9 cellular contexts compared by ENCODE assay signal in the genomic region with DNA sequence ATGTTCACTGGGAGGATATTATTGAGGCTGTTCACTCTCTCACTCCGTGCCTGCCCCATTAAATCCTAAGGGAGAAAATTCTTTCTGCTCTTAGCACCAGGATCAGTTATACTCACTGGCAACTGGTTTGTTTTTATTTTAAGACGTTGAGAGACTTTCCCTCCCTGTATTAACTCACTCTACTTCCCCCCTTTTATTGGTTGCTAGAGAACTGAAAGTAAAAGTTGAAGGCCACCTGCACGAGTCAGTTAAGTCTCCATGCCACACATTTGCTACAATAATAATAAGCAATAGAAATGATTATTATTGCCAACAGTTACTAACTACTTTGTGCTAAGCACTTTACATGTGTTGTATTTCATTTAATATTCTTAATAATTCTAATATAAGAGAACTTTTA. TPM values are rescaled to one million over a fixed set of nuclear protein-coding genes. Genes with fewer than 3 reads are reported as not detected.
DNase-seq lines count a peak whose midpoint lies in the region; ATAC-seq lines count a peak whose summit lies in the region.
"Not testable (repeated sequence)": the region's sequence is repeated elsewhere in the genome, so short reads cannot be mapped to it uniquely, and the experiment has no call there.
"Had no signal": no experiment of that assay in that cellular context is flagged by ENCODE, and none has a peak within 500 bp of the region (broad histone marks: within the 10 kb centered on the region; RNA-seq: fewer than 3 reads in every experiment).

No MANE protein-coding gene starts in this region.

- H3K4me2 ChIP-seq in BLaER1 = peak overlapping the region; percentile 65

- H3K27ac Mint-ChIP-seq in activated CD8-positive, alpha-beta T cell treated with anti-CD3 and anti-CD28 coated beads, Interleukin-2, amount 10 ng/mL, durations not matched to agents 7 days and 5 days = not testable (repeated sequence)
- H3K27ac Mint-ChIP-seq in immature natural killer cell = peak overlapping the region in 1 of 6 donors; percentile 28

- DNase-seq in MV-4-11 (lab: John Stamatoyannopoulos, UW) = peak; percentile 67
- not testable (repeated sequence) for DNase-seq in activated CD8-positive, alpha-beta T cell treated with anti-CD3 and anti-CD28 coated beads, Interleukin-2, amount 10 ng/mL, durations not matched to agents 7 days and 5 days
- DNase-seq in immature natural killer cell = peak in 1 of 3 donors; percentile 1

- not testable (repeated sequence) for H3K36me3 Mint-ChIP-seq in activated CD8-positive, alpha-beta T cell treated with anti-CD3 and anti-CD28 coated beads, Interleukin-2, amount 10 ng/mL, durations not matched to agents 7 days and 5 days (ENCODE audit: low read depth); immature natural killer cell

- H3K4me1 Mint-ChIP-seq in activated CD8-positive, alpha-beta T cell treated with anti-CD3 and anti-CD28 coated beads, Interleukin-2, amount 10 ng/mL, durations not matched to agents 7 days and 5 days (ENCODE audit: low read depth) = not testable (repeated sequence)
- H3K4me1 Mint-ChIP-seq in immature natural killer cell = peaks cover 8 to 12% of the 10 kb centered on the region in 2 donors

- not testable (repeated sequence) for H3K4me3 ChIP-seq in BLaER1

- H4K20me1 ChIP-seq in BLaER1 = not testable (repeated sequence)

- H3K9me3 ChIP-seq in BLaER1 = not testable (repeated sequence)

- H3K36me3 ChIP-seq in BLaER1 = not testable (repeated sequence)

- H3K27me3 ChIP-seq in BLaER1 = not testable (repeated sequence)

- H3K4me1 ChIP-seq in BLaER1 = not testable (repeated sequence)

- H3K9ac ChIP-seq in BLaER1 = not testable (repeated sequence)

- not testable (repeated sequence) for H3K9me3 Mint-ChIP-seq in activated CD8-positive, alpha-beta T cell treated with anti-CD3 and anti-CD28 coated beads, Interleukin-2, amount 10 ng/mL, durations not matched to agents 7 days and 5 days (ENCODE audit: insufficient read depth); immature natural killer cell

- POLR2A ChIA-PET in activated CD8-positive, alpha-beta T cell treated with anti-CD3 and anti-CD28 coated beads, Interleukin-2, amount 10 ng/mL, durations not matched to agents 7 days and 5 days (lab: Charles Lee) = not testable (repeated sequence)

- peak; percentile 89 for ATAC-seq in GM18867 (IDR thresholded peaks at IDR 0.05; ENCODE audit: unreplicated experiment)
- peak; percentile 77 for ATAC-seq in GM21381 (IDR thresholded peaks at IDR 0.05; ENCODE audit: unreplicated experiment)
- peak; percentile 82 for ATAC-seq in HG02678 (IDR thresholded peaks at IDR 0.05; ENCODE audit: unreplicated experiment)
- peak; percentile 56 for ATAC-seq in HG03196 (IDR thresholded peaks at IDR 0.05; ENCODE audit: unreplicated experiment)
- peak; percentile 69 for ATAC-seq in activated CD8-positive, alpha-beta T cell treated with anti-CD3 and anti-CD28 coated beads, Interleukin-2, amount 10 ng/mL, durations not matched to agents 7 days and 5 days

- not testable (repeated sequence) for H3K27ac ChIP-seq in BLaER1

- H3K27me3 Mint-ChIP-seq in activated CD8-positive, alpha-beta T cell treated with anti-CD3 and anti-CD28 coated beads, Interleukin-2, amount 10 ng/mL, durations not matched to agents 7 days and 5 days (ENCODE audit: low read depth); immature natural killer cell (ENCODE audit: low read depth in 3 of 3): not testable (repeated sequence)

- CTCF ChIA-PET in activated CD8-positive, alpha-beta T cell treated with anti-CD3 and anti-CD28 coated beads, Interleukin-2, amount 10 ng/mL, durations not matched to agents 7 days and 5 days (lab: Charles Lee) = interaction anchor here (1.6 kb wide), 1 partner anchor 435 kb away, joined by 3 read pairs; no protein-coding TSS in a partner anchor

- H3K4me3 Mint-ChIP-seq in activated CD8-positive, alpha-beta T cell treated with anti-CD3 and anti-CD28 coated beads, Interleukin-2, amount 10 ng/mL, durations not matched to agents 7 days and 5 days = peak overlapping the region; percentile 49
- H3K4me3 Mint-ChIP-seq in immature natural killer cell = peak overlapping the region; percentile 26 to 81 (median 50)

RNA-seq across cellular contexts. Expression of a gene that starts 40.5 kb away (rescaled TPM):
- total RNA-seq in activated CD8-positive, alpha-beta T cell treated with anti-CD3 and anti-CD28 coated beads, Interleukin-2, amount 10 ng/mL, durations not matched to agents 7 days and 5 days = not detected
- polyA plus RNA-seq in immature natural killer cell = not detected
- total RNA-seq: Right ventricle myocardium superior had no signal
